ENCODE assay signal across 1 cellular context in the genomic region with DNA sequence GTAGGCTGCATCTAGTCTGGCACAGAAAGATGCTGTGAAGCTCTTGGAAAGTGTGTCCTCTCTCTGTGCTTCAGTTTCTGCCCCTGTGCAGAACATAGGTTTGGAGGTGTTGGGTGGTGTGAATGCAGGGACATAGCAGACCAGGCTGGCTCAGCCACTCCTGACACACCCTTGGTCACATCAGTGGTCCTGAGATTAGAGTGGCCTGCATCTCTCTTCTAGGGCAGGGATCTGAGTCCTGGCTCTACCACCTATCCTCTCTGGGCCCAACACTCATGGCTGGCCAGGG.
TF ChIP-seq lines count a peak whose summit lies in the region.

No MANE protein-coding gene starts in this region.

TF ChIP-seq in K562, 482 proteins besides CTCF, POLR2A, EP300 and RAD21:
- TF ChIP-seq NR2C2 (CRISPR knock-in tag; IDR thresholded peaks at IDR 0.05): no peak
- TF ChIP-seq NR2C2 (tag; IDR thresholded peaks at IDR 0.05): no peak
- TF ChIP-seq, protein P1, sequence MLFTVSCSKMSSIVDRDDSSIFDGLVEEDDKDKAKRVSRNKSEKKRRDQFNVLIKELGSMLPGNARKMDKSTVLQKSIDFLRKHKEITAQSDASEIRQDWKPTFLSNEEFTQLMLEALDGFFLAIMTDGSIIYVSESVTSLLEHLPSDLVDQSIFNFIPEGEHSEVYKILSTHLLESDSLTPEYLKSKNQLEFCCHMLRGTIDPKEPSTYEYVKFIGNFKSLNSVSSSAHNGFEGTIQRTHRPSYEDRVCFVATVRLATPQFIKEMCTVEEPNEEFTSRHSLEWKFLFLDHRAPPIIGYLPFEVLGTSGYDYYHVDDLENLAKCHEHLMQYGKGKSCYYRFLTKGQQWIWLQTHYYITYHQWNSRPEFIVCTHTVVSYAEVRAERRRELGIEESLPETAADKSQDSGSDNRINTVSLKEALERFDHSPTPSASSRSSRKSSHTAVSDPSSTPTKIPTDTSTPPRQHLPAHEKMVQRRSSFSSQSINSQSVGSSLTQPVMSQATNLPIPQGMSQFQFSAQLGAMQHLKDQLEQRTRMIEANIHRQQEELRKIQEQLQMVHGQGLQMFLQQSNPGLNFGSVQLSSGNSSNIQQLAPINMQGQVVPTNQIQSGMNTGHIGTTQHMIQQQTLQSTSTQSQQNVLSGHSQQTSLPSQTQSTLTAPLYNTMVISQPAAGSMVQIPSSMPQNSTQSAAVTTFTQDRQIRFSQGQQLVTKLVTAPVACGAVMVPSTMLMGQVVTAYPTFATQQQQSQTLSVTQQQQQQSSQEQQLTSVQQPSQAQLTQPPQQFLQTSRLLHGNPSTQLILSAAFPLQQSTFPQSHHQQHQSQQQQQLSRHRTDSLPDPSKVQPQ (CRISPR knock-in tag; IDR thresholded peaks at IDR 0.05; ENCODE audit: borderline replicate concordance): no peak
- TF ChIP-seq, protein P2, sequence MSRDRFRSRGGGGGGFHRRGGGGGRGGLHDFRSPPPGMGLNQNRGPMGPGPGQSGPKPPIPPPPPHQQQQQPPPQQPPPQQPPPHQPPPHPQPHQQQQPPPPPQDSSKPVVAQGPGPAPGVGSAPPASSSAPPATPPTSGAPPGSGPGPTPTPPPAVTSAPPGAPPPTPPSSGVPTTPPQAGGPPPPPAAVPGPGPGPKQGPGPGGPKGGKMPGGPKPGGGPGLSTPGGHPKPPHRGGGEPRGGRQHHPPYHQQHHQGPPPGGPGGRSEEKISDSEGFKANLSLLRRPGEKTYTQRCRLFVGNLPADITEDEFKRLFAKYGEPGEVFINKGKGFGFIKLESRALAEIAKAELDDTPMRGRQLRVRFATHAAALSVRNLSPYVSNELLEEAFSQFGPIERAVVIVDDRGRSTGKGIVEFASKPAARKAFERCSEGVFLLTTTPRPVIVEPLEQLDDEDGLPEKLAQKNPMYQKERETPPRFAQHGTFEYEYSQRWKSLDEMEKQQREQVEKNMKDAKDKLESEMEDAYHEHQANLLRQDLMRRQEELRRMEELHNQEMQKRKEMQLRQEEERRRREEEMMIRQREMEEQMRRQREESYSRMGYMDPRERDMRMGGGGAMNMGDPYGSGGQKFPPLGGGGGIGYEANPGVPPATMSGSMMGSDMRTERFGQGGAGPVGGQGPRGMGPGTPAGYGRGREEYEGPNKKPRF (IDR thresholded peaks at IDR 0.05; ENCODE audit: low read depth, low read length): no peak
- no peak for TF ChIP-seq XRCC5 (IDR thresholded peaks at IDR 0.05; ENCODE audit: low read depth, low read length)
- TF ChIP-seq, protein P3, sequence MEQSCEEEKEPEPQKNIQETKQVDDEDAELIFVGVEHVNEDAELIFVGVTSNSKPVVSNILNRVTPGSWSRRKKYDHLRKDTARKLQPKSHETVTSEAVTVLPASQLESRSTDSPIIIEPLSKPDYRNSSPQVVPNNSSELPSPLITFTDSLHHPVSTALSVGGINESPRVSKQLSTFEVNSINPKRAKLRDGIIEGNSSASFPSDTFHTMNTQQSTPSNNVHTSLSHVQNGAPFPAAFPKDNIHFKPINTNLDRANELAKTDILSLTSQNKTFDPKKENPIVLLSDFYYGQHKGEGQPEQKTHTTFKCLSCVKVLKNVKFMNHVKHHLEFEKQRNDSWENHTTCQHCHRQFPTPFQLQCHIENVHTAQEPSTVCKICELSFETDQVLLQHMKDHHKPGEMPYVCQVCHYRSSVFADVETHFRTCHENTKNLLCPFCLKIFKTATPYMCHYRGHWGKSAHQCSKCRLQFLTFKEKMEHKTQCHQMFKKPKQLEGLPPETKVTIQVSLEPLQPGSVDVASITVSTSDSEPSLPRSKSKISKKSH (CRISPR knock-in tag; IDR thresholded peaks at IDR 0.05): no peak
- TF ChIP-seq HEY1 (CRISPR knock-in tag; IDR thresholded peaks at IDR 0.05; ENCODE audit: borderline replicate concordance): no peak
- no peak for TF ChIP-seq ZEB2 (IDR thresholded peaks at IDR 0.05)
- TF ChIP-seq NR2F6 (CRISPR knock-in tag; IDR thresholded peaks at IDR 0.05): no peak
- TF ChIP-seq, protein P4, sequence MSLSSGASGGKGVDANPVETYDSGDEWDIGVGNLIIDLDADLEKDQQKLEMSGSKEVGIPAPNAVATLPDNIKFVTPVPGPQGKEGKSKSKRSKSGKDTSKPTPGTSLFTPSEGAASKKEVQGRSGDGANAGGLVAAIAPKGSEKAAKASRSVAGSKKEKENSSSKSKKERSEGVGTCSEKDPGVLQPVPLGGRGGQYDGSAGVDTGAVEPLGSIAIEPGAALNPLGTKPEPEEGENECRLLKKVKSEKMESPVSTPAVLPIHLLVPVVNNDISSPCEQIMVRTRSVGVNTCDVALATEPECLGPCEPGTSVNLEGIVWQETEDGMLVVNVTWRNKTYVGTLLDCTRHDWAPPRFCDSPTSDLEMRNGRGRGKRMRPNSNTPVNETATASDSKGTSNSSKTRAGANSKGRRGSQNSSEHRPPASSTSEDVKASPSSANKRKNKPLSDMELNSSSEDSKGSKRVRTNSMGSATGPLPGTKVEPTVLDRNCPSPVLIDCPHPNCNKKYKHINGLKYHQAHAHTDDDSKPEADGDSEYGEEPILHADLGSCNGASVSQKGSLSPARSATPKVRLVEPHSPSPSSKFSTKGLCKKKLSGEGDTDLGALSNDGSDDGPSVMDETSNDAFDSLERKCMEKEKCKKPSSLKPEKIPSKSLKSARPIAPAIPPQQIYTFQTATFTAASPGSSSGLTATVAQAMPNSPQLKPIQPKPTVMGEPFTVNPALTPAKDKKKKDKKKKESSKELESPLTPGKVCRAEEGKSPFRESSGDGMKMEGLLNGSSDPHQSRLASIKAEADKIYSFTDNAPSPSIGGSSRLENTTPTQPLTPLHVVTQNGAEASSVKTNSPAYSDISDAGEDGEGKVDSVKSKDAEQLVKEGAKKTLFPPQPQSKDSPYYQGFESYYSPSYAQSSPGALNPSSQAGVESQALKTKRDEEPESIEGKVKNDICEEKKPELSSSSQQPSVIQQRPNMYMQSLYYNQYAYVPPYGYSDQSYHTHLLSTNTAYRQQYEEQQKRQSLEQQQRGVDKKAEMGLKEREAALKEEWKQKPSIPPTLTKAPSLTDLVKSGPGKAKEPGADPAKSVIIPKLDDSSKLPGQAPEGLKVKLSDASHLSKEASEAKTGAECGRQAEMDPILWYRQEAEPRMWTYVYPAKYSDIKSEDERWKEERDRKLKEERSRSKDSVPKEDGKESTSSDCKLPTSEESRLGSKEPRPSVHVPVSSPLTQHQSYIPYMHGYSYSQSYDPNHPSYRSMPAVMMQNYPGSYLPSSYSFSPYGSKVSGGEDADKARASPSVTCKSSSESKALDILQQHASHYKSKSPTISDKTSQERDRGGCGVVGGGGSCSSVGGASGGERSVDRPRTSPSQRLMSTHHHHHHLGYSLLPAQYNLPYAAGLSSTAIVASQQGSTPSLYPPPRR (CRISPR knock-in tag; IDR thresholded peaks at IDR 0.05; ENCODE audit: borderline replicate concordance): no peak
- TF ChIP-seq SIX5 (IDR thresholded peaks at IDR 0.05; ENCODE audit: borderline replicate concordance in 1 of 2, insufficient read depth in 1 of 2, low read depth in 1 of 2, low read length in 2 of 2): no peak
- no peak for TF ChIP-seq HMGN3 (IDR thresholded peaks at IDR 0.05; ENCODE audit: borderline replicate concordance, extremely low read depth, insufficient read length, low read depth, low read length)
- TF ChIP-seq SRSF7 (optimal IDR thresholded peaks at IDR 0.05; ENCODE audit: low read depth, low read length): no peak
- TF ChIP-seq ZNF197 (CRISPR knock-in tag; IDR thresholded peaks at IDR 0.05; ENCODE audit: low read depth): no peak
- no peak for TF ChIP-seq PRPF4 (IDR thresholded peaks at IDR 0.05; ENCODE audit: insufficient read depth, low read depth, low read length, poor library complexity, severe bottlenecking)
- TF ChIP-seq MIER1 (IDR thresholded peaks at IDR 0.05; ENCODE audit: low read depth): no peak
- TF ChIP-seq MTF1 (CRISPR knock-in tag; IDR thresholded peaks at IDR 0.05; ENCODE audit: borderline replicate concordance): no peak
- TF ChIP-seq CBFA2T3 (IDR thresholded peaks at IDR 0.05): no peak
TF ChIP-seq in K562: peak in this region for 0.
